ENCODE assay signal across 10 cellular contexts in the genomic region with DNA sequence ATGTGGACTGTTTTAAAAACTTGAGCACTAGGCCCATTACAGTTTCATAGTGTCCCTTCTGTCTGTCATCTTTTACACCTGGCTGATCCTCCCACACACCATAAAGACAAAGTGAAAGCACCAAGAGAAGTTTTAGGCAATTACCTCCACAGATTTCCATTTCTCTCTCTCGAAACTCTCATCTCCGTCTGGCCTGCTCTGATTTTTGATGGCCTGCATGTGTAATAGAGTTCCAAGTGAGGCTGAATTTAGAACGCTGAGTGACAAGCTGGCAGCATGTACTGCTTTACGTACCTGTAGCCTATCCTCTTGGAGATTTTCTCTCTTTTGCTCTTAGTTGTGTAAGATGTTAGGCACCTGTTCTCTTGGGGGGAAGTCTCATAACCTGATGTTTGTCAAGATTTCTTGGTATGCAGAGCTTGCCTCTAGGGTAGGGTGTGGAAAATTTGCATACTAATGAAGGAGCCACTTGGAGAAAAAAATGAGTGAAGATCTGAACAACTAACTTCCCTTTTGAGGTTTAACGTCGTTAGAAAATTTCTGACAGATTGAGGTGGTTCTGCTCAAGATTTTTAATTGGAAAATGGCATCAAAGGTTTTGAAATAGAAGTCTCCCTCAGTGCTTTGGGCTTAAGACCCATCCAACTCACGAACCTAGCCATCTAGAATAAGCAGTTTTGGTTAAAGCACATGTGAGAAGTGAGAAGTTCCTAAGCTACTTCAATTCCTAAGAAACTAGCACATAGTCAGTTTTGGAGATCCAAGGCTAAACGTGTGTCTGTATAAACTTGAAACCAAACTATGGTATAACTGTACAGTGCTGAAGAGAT. TPM values are rescaled to one million over a fixed set of nuclear protein-coding genes. Genes with fewer than 3 reads are reported as not detected.
DNase-seq lines count a peak whose midpoint lies in the region; ATAC-seq, FAIRE-seq and TF ChIP-seq lines count a peak whose summit lies in the region.
"Had no signal": no experiment of that assay in that cellular context is flagged by ENCODE, and none has a peak within 500 bp of the region (broad histone marks: within the 10 kb centered on the region; RNA-seq: fewer than 3 reads in every experiment).

No MANE protein-coding gene starts in this region.

- peaks cover 7 to 21% (median 14%) of the 10 kb centered on the region in 4 donors for H3K4me1 Mint-ChIP-seq in CD4-positive, CD25-positive, alpha-beta regulatory T cell

- FAIRE-seq in HTR-8/SVneo (lab: Jason Lieb, UNC) = no peak

- peak overlapping the region; percentile 59 for H3K27ac ChIP-seq in CD4-positive, CD25-positive, alpha-beta regulatory T cell (ENCODE audit: insufficient read depth, low read length, poor library complexity, severe bottlenecking)

- peaks cover 4% of the 10 kb centered on the region for H3K27me3 Mint-ChIP-seq in CD4-positive, CD25-positive, alpha-beta regulatory T cell

- H3K9me3 ChIP-seq in CD4-positive, CD25-positive, alpha-beta regulatory T cell (ENCODE audit: control insufficient read depth in 2 of 2, low read length in 2 of 2) = peaks cover 6 to 7% of the 10 kb centered on the region in 2 experiments

- peak in 2 of 3 donors; percentile 25 to 82 for DNase-seq in CD4-positive, CD25-positive, alpha-beta regulatory T cell
- DNase-seq in GM19238 (ENCODE audit: insufficient read length, low spot score) = peak; percentile 27
- DNase-seq in T-helper 9 cell = no peak
- no peak for DNase-seq in HTR-8/SVneo (ENCODE audit: insufficient read length, low spot score)
- no peak for DNase-seq in superior temporal gyrus (ENCODE audit: extremely low spot score)
- DNase-seq in NCI-H1105 (lab: John Stamatoyannopoulos, UW) = no peak
- DNase-seq: Calu3, NCI-H187 treated with DMSO at 0.1 percent for 48 hours had no signal

- no peaks in the 10 kb centered on the region for H3K36me3 ChIP-seq in CD4-positive, CD25-positive, alpha-beta regulatory T cell (ENCODE audit: control insufficient read depth, insufficient read depth, low read length)

- peaks cover 9% of the 10 kb centered on the region for H3K36me3 Mint-ChIP-seq in CD4-positive, CD25-positive, alpha-beta regulatory T cell

- peak overlapping the region; percentile 66 to 97 (median 86) for H3K27ac Mint-ChIP-seq in CD4-positive, CD25-positive, alpha-beta regulatory T cell

- no peaks in the 10 kb centered on the region for H3K27me3 ChIP-seq in CD4-positive, CD25-positive, alpha-beta regulatory T cell (ENCODE audit: control insufficient read depth, insufficient read depth, low read length)

- peaks cover 0 to 22% (median 4%) of the 10 kb centered on the region in 7 donors for H3K9me3 Mint-ChIP-seq in CD4-positive, CD25-positive, alpha-beta regulatory T cell

- peak overlapping the region; percentile 78 for H3K4me3 ChIP-seq in CD4-positive, CD25-positive, alpha-beta regulatory T cell (ENCODE audit: low read depth, low read length)

- peak; percentile 56 to 62 for ATAC-seq in CD4-positive, CD25-positive, alpha-beta regulatory T cell (ENCODE audit: low read depth in 2 of 2)
- peak; percentile 80 for ATAC-seq in HG03039 (IDR thresholded peaks at IDR 0.05; ENCODE audit: unreplicated experiment)

- TF ChIP-seq POLR2A in Raji (IDR thresholded peaks at IDR 0.05; ENCODE audit: insufficient read depth, low read depth, low read length) = 0 out of 2 replicates have a peak, but pooled peaks have one; percentile 26

- peaks cover 13% of the 10 kb centered on the region for H3K4me1 ChIP-seq in CD4-positive, CD25-positive, alpha-beta regulatory T cell (ENCODE audit: control insufficient read depth, insufficient read depth, low read length, poor library complexity, severe bottlenecking)

- peak overlapping the region; percentile 69 to 86 (median 82) for H3K4me3 Mint-ChIP-seq in CD4-positive, CD25-positive, alpha-beta regulatory T cell

RNA-seq across cellular contexts. Expression of a gene that starts 57.6 kb away (rescaled TPM):
- 54.7 TPM for total RNA-seq in CD4-positive, CD25-positive, alpha-beta regulatory T cell
- polyA plus RNA-seq in CD4-positive, CD25-positive, alpha-beta regulatory T cell = 10 to 100 TPM; 40.4 to 68.8 (median 48.9) TPM

Comparison
In these comparisons a context has a peak if more than half of its experiments do, and no peak if none do; other contexts are left out.
1. DNase-seq: peak in CD4-positive, CD25-positive, alpha-beta regulatory T cell (2 of 3) and GM19238 (single experiment); none in T-helper 9 cell (single experiment), HTR-8/SVneo (single experiment), superior temporal gyrus (single experiment) and NCI-H1105 (single experiment).